20 cellular contexts compared by ENCODE assay signal in genomic region chr3:3189102-3189727, GRCh38. TPM values are rescaled to one million over a fixed set of nuclear protein-coding genes. Genes with fewer than 3 reads are reported as not detected.
DNase-seq lines count a peak whose midpoint lies in the region; ATAC-seq and TF ChIP-seq lines count a peak whose summit lies in the region.
"Had no signal": no experiment of that assay in that cellular context is flagged by ENCODE, and none has a peak within 500 bp of the region (broad histone marks: within the 10 kb centered on the region; RNA-seq: fewer than 3 reads in every experiment).

No MANE protein-coding gene starts in this region.

- H3K4me3 ChIP-seq in naive thymus-derived CD4-positive, alpha-beta T cell (ENCODE audit: low read length), result no peak overlapping the region
- H3K4me3 ChIP-seq in WERI-Rb-1 (ENCODE audit: low read depth, low read length), result no peak overlapping the region
- H3K4me3 ChIP-seq: BLaER1, dorsolateral prefrontal cortex, SJCRH30 had no signal

- H3K9me3 Mint-ChIP-seq in activated CD4-positive, alpha-beta memory T cell treated with anti-CD3 and anti-CD28 coated beads for 36 hours, result peaks cover 16% of the 10 kb centered on the region
- H3K9me3 Mint-ChIP-seq in activated CD4-positive, alpha-beta memory T cell treated with anti-CD3 and anti-CD28 coated beads, Interleukin-2, amount 10 ng/mL, durations not matched to agents 7 days and 5 days, result peaks cover 4% of the 10 kb centered on the region
- peaks cover 6 to 23% (median 13%) of the 10 kb centered on the region in 11 donors for H3K9me3 Mint-ChIP-seq in naive thymus-derived CD4-positive, alpha-beta T cell

- H3K4me1 ChIP-seq in naive thymus-derived CD4-positive, alpha-beta T cell (ENCODE audit: control insufficient read depth in 2 of 2, insufficient read depth in 2 of 2, low read length in 2 of 2), result peaks cover 20 to 42% of the 10 kb centered on the region in 2 donors
- H3K4me1 ChIP-seq: SJCRH30 had no signal

- POLR2A ChIA-PET in activated CD4-positive, alpha-beta memory T cell treated with anti-CD3 and anti-CD28 coated beads for 36 hours (lab: Charles Lee), result no interaction called here
- POLR2A ChIA-PET in activated CD4-positive, alpha-beta memory T cell treated with anti-CD3 and anti-CD28 coated beads, Interleukin-2, amount 10 ng/mL, durations not matched to agents 7 days and 5 days (lab: Charles Lee), result interaction anchor here (0.7 to 1.0 kb wide), 2 partner anchors 10 to 12 kb away, joined by 3 read pairs; no protein-coding TSS in a partner anchor
- POLR2A ChIA-PET in naive thymus-derived CD4-positive, alpha-beta T cell (lab: Charles Lee), result interaction anchor here (1.1 to 5.8 kb wide), 3 partner anchors 9 to 16 kb away, joined by 3 to 72 read pairs (median 8); partner anchors contain the start of gene CRBN

- peak overlapping the region; percentile 28 for H3K27ac Mint-ChIP-seq in activated CD4-positive, alpha-beta memory T cell treated with anti-CD3 and anti-CD28 coated beads for 36 hours
- H3K27ac Mint-ChIP-seq in activated CD4-positive, alpha-beta memory T cell treated with anti-CD3 and anti-CD28 coated beads, Interleukin-2, amount 10 ng/mL, durations not matched to agents 7 days and 5 days, result no peak overlapping the region
- peak overlapping the region in 8 of 9 donors; percentile 27 to 95 (median 86) for H3K27ac Mint-ChIP-seq in naive thymus-derived CD4-positive, alpha-beta T cell
- H3K27ac Mint-ChIP-seq: activated naive CD4-positive, alpha-beta T cell treated with anti-CD3 and anti-CD28 coated beads for 36 hours; stimulated activated naive CD8-positive, alpha-beta T cell treated with anti-CD3 and anti-CD28 coated beads, Interleukin-15, Interleukin-2, amounts not matched to agents 100 ng/mL and 50 ng/mL, for 24 hours had no signal

- DNase-seq in activated CD4-positive, alpha-beta memory T cell treated with anti-CD3 and anti-CD28 coated beads for 36 hours, result no peak
- DNase-seq in activated CD4-positive, alpha-beta memory T cell treated with anti-CD3 and anti-CD28 coated beads, Interleukin-2, amount 10 ng/mL, durations not matched to agents 7 days and 5 days, result no peak
- peak; percentile 55 for DNase-seq in OCI-M1 (lab: John Stamatoyannopoulos, UW)
- DNase-seq in fibroblast of peridontal ligament (ENCODE audit: extremely low read depth), result peak; percentile 17
- no peak for DNase-seq in naive thymus-derived CD4-positive, alpha-beta T cell
- DNase-seq in WERI-Rb-1, result no peak
- DNase-seq in GM20000 (ENCODE audit: low spot score), result no peak
- no peak for DNase-seq in GM10266 (ENCODE audit: extremely low spot score)
- DNase-seq: activated CD8-positive, alpha-beta memory T cell treated with anti-CD3 and anti-CD28 coated beads, Interleukin-2, amount 50 U/mL, for 48 hours; activated naive CD4-positive, alpha-beta T cell treated with anti-CD3 and anti-CD28 coated beads for 36 hours; dorsolateral prefrontal cortex; erythroblast; midbrain; NCI-H446; SJCRH30; T-helper 9 cell had no signal

- intact Hi-C loops in activated CD4-positive, alpha-beta memory T cell treated with anti-CD3 and anti-CD28 coated beads for 36 hours (cut with micrococcal nuclease), result no loop called here
- intact Hi-C loops in naive thymus-derived CD4-positive, alpha-beta T cell (cut with micrococcal nuclease), result no loop called here

- peaks cover 5% of the 10 kb centered on the region for H3K36me3 Mint-ChIP-seq in activated CD4-positive, alpha-beta memory T cell treated with anti-CD3 and anti-CD28 coated beads for 36 hours
- no peaks in the 10 kb centered on the region for H3K36me3 Mint-ChIP-seq in activated CD4-positive, alpha-beta memory T cell treated with anti-CD3 and anti-CD28 coated beads, Interleukin-2, amount 10 ng/mL, durations not matched to agents 7 days and 5 days (ENCODE audit: low read depth)
- peaks cover 0 to 11% (median 1%) of the 10 kb centered on the region in 5 donors for H3K36me3 Mint-ChIP-seq in naive thymus-derived CD4-positive, alpha-beta T cell

- H3K27me3 ChIP-seq in naive thymus-derived CD4-positive, alpha-beta T cell (ENCODE audit: control insufficient read depth in 2 of 2, insufficient read depth in 2 of 2, low read length in 2 of 2), result no peaks in the 10 kb centered on the region
- H3K27me3 ChIP-seq in WERI-Rb-1 (ENCODE audit: insufficient read depth, low read depth, severe bottlenecking), result no peaks in the 10 kb centered on the region
- H3K27me3 ChIP-seq: BLaER1, dorsolateral prefrontal cortex, SJCRH30 had no signal

- H3K27ac ChIP-seq in naive thymus-derived CD4-positive, alpha-beta T cell (ENCODE audit: low read depth, low read length), result peak overlapping the region; percentile 19
- no peak overlapping the region for H3K27ac ChIP-seq in WERI-Rb-1
- H3K27ac ChIP-seq: BLaER1, dorsolateral prefrontal cortex, neutrophil, SJCRH30 had no signal

- no peak for TF ChIP-seq CTCF in WERI-Rb-1 (IDR thresholded peaks at IDR 0.05; ENCODE audit: low read depth, low read length)
- TF ChIP-seq CTCF in GM20000 (IDR thresholded peaks at IDR 0.05; ENCODE audit: extremely low read depth, missing control alignments), result no peak
- TF ChIP-seq CTCF in GM10266 (IDR thresholded peaks at IDR 0.05; ENCODE audit: control insufficient read depth, insufficient read depth, low read depth, missing control alignments), result no peak

- no peaks in the 10 kb centered on the region for H3K27me3 Mint-ChIP-seq in activated CD4-positive, alpha-beta memory T cell treated with anti-CD3 and anti-CD28 coated beads for 36 hours
- H3K27me3 Mint-ChIP-seq in activated CD4-positive, alpha-beta memory T cell treated with anti-CD3 and anti-CD28 coated beads, Interleukin-2, amount 10 ng/mL, durations not matched to agents 7 days and 5 days, result peaks cover 2% of the 10 kb centered on the region
- H3K27me3 Mint-ChIP-seq in naive thymus-derived CD4-positive, alpha-beta T cell, result peaks cover 0 to 30% (median 0%) of the 10 kb centered on the region in 5 donors
- H3K27me3 Mint-ChIP-seq: stimulated activated naive CD8-positive, alpha-beta T cell treated with anti-CD3 and anti-CD28 coated beads, Interleukin-15, Interleukin-2, amounts not matched to agents 100 ng/mL and 50 ng/mL, for 24 hours had no signal

- no peak overlapping the region for H3K4me3 Mint-ChIP-seq in activated CD4-positive, alpha-beta memory T cell treated with anti-CD3 and anti-CD28 coated beads for 36 hours
- H3K4me3 Mint-ChIP-seq in activated CD4-positive, alpha-beta memory T cell treated with anti-CD3 and anti-CD28 coated beads, Interleukin-2, amount 10 ng/mL, durations not matched to agents 7 days and 5 days, result no peak overlapping the region
- peak overlapping the region in 7 of 10 donors; percentile 45 to 92 (median 53) for H3K4me3 Mint-ChIP-seq in naive thymus-derived CD4-positive, alpha-beta T cell
- H3K4me3 Mint-ChIP-seq: activated naive CD4-positive, alpha-beta T cell treated with anti-CD3 and anti-CD28 coated beads for 36 hours; stimulated activated naive CD8-positive, alpha-beta T cell treated with anti-CD3 and anti-CD28 coated beads, Interleukin-15, Interleukin-2, amounts not matched to agents 100 ng/mL and 50 ng/mL, for 24 hours had no signal

- no peaks in the 10 kb centered on the region for H3K36me3 ChIP-seq in naive thymus-derived CD4-positive, alpha-beta T cell (ENCODE audit: control insufficient read depth in 2 of 3, insufficient read depth in 3 of 3, low read length in 3 of 3)
- H3K36me3 ChIP-seq in WERI-Rb-1, result no peaks in the 10 kb centered on the region
- H3K36me3 ChIP-seq: BLaER1, neutrophil, SJCRH30 had no signal

- H3K9me3 ChIP-seq in naive thymus-derived CD4-positive, alpha-beta T cell (ENCODE audit: control insufficient read depth in 2 of 3, low read length in 3 of 3), result peaks cover 0 to 7% (median 0%) of the 10 kb centered on the region in 3 experiments
- H3K9me3 ChIP-seq in WERI-Rb-1 (ENCODE audit: severe bottlenecking), result peaks cover 5% of the 10 kb centered on the region
- H3K9me3 ChIP-seq: SJCRH30 had no signal

- ATAC-seq in naive thymus-derived CD4-positive, alpha-beta T cell, result no peak
- ATAC-seq: HCT116 had no signal

- peaks cover 43% of the 10 kb centered on the region for H3K4me1 Mint-ChIP-seq in activated CD4-positive, alpha-beta memory T cell treated with anti-CD3 and anti-CD28 coated beads for 36 hours (ENCODE audit: low read depth)
- peaks cover 26% of the 10 kb centered on the region for H3K4me1 Mint-ChIP-seq in activated CD4-positive, alpha-beta memory T cell treated with anti-CD3 and anti-CD28 coated beads, Interleukin-2, amount 10 ng/mL, durations not matched to agents 7 days and 5 days
- peaks cover 27 to 52% (median 50%) of the 10 kb centered on the region in 7 donors for H3K4me1 Mint-ChIP-seq in naive thymus-derived CD4-positive, alpha-beta T cell

- CTCF ChIA-PET in activated CD4-positive, alpha-beta memory T cell treated with anti-CD3 and anti-CD28 coated beads for 36 hours (lab: Charles Lee), result interaction anchor here (0.6 to 1.9 kb wide), 4 partner anchors 8 to 19 kb away, joined by 3 to 8 read pairs (median 5); no protein-coding TSS in a partner anchor
- CTCF ChIA-PET in activated CD4-positive, alpha-beta memory T cell treated with anti-CD3 and anti-CD28 coated beads, Interleukin-2, amount 10 ng/mL, durations not matched to agents 7 days and 5 days (lab: Charles Lee), result no interaction called here
- CTCF ChIA-PET in naive thymus-derived CD4-positive, alpha-beta T cell (lab: Charles Lee), result interaction anchor here (0.9 to 2.1 kb wide), 6 partner anchors 10 to 19 kb away, joined by 3 to 7 read pairs (median 4); partner anchors contain the start of gene CRBN

RNA-seq across cellular contexts. Expression of gene CRBN, which starts 9.7 kb away (rescaled TPM):
- 10 to 100 TPM; 40.4 to 45.4 TPM for total RNA-seq in activated CD4-positive, alpha-beta memory T cell treated with anti-CD3 and anti-CD28 coated beads for 36 hours
- total RNA-seq in activated CD4-positive, alpha-beta memory T cell treated with anti-CD3 and anti-CD28 coated beads, Interleukin-2, amount 10 ng/mL, durations not matched to agents 7 days and 5 days, result 10 to 100 TPM; 62.8 to 74.4 TPM
- 100 to 1,000 TPM in 4 of 5 experiments, 10 to 100 TPM in 1; 69.1 to 169 (median 134) TPM for total RNA-seq in naive thymus-derived CD4-positive, alpha-beta T cell
- polyA plus RNA-seq in naive thymus-derived CD4-positive, alpha-beta T cell, result 100 to 1,000 TPM; 171 to 198 TPM

Comparison
In these comparisons a context has a peak if more than half of its experiments do, and no peak if none do; other contexts are left out.
1. DNase-seq: peak in OCI-M1 (single experiment) and fibroblast of peridontal ligament (single experiment); none in activated CD4-positive, alpha-beta memory T cell treated with anti-CD3 and anti-CD28 coated beads for 36 hours (single experiment), activated CD4-positive, alpha-beta memory T cell treated with anti-CD3 and anti-CD28 coated beads, Interleukin-2, amount 10 ng/mL, durations not matched to agents 7 days and 5 days (single experiment), naive thymus-derived CD4-positive, alpha-beta T cell (0 of 9), WERI-Rb-1 (single experiment), GM20000 (single experiment) and GM10266 (single experiment).
2. H3K4me3 Mint-ChIP-seq: peak in naive thymus-derived CD4-positive, alpha-beta T cell (7 of 10); none in activated CD4-positive, alpha-beta memory T cell treated with anti-CD3 and anti-CD28 coated beads for 36 hours (single experiment) and activated CD4-positive, alpha-beta memory T cell treated with anti-CD3 and anti-CD28 coated beads, Interleukin-2, amount 10 ng/mL, durations not matched to agents 7 days and 5 days (single experiment).